11 cellular contexts compared by ENCODE assay signal in genomic region chr3:111603679-111604643, GRCh38. TPM values are rescaled to one million over a fixed set of nuclear protein-coding genes. Genes with fewer than 3 reads are reported as not detected.
DNase-seq lines count a peak whose midpoint lies in the region; ATAC-seq, FAIRE-seq and TF ChIP-seq lines count a peak whose summit lies in the region.
"Had no signal": no experiment of that assay in that cellular context is flagged by ENCODE, and none has a peak within 500 bp of the region (broad histone marks: within the 10 kb centered on the region; RNA-seq: fewer than 3 reads in every experiment).

No MANE protein-coding gene starts in this region.

- no peaks in the 10 kb centered on the region for H3K4me1 ChIP-seq in GM12878 (ENCODE audit: control insufficient read depth, insufficient read depth, low read length)

- RAD21 ChIA-PET in GM12878 (lab: Charles Lee; ENCODE audit: unreplicated experiment) = interaction anchor here (0.6 to 1.7 kb wide), 4 partner anchors 12 to 55 kb away, joined by 3 to 4 read pairs (median 3); no protein-coding TSS in a partner anchor

- CTCF ChIA-PET in GM12878 (lab: Yijun Ruan, JAX) = interaction anchor here (0.6 to 1.8 kb wide), 4 partner anchors 12 to 397 kb away, joined by 3 to 7 read pairs (median 3); no protein-coding TSS in a partner anchor

- FAIRE-seq in GM12878 (lab: Jason Lieb, UNC) = no peak
- FAIRE-seq: endothelial cell of umbilical vein, urothelium cell line had no signal

- H4K20me1 ChIP-seq in GM12878 (ENCODE audit: control insufficient read depth, insufficient read depth) = no peaks in the 10 kb centered on the region

- no peak for TF ChIP-seq EP300 in GM12878 (IDR thresholded peaks at IDR 0.05; ENCODE audit: borderline replicate concordance in 1 of 2, control insufficient read depth in 1 of 2, low read depth in 2 of 2, low read length in 2 of 2)

- no peaks in the 10 kb centered on the region for H3K9me3 ChIP-seq in GM12878 (replicated peaks; ENCODE audit: control insufficient read depth, insufficient read depth, low read length)

- no peak for TF ChIP-seq CTCF in GM12878 (IDR thresholded peaks at IDR 0.05 in 2 of 3, conservative IDR thresholded peaks at IDR 0.05 in 1 of 3; ENCODE audit: control insufficient read depth in 2 of 3, extremely low read depth in 1 of 3, insufficient read depth in 1 of 3, low read depth in 3 of 3, low read length in 3 of 3)

- POLR2A ChIA-PET in GM12878 (lab: Charles Lee) = interaction anchor here (1.0 kb wide), 1 partner anchor 11 kb away, joined by 3 read pairs; no protein-coding TSS in a partner anchor

- no TSS peak for BruUV-seq in GM12878 (replicated peaks; lab: Mats Ljungman, UMichigan)

- H3K27me3 ChIP-seq in GM12878 (replicated peaks in 1 of 2; ENCODE audit: control insufficient read depth in 2 of 2, insufficient read depth in 2 of 2, low read length in 1 of 2) = no peaks in the 10 kb centered on the region

- in situ Hi-C loops in GM12878 (cut with MboI) = no loop called here

- H3K9ac ChIP-seq in GM12878 (ENCODE audit: control insufficient read depth, insufficient read depth, low read length) = no peak overlapping the region

- peak; percentile 54 for ATAC-seq in GM19043 (IDR thresholded peaks at IDR 0.05; ENCODE audit: low read depth, unreplicated experiment)
- ATAC-seq in HG03139 (IDR thresholded peaks at IDR 0.05; ENCODE audit: unreplicated experiment) = peak; percentile 51
- ATAC-seq in GM12878 = peak; percentile 64

- SMC1A ChIA-PET in GM12878 (lab: Charles Lee; ENCODE audit: uncharacterized antibody, unreplicated experiment) = interaction anchor here (0.6 to 1.5 kb wide), 3 partner anchors 26 to 353 kb away, joined by 3 to 4 read pairs (median 3); no protein-coding TSS in a partner anchor

- WGBS in GM12878 (ENCODE audit: insufficient coverage, insufficient replicate concordance, low lambda C conversion rate, missing lambda C conversion rate) = 24% methylated on average over 3 of the region's 3 CpGs

- intact Hi-C loops in GM12878 (cut with micrococcal nuclease; ENCODE audit: unreplicated experiment) = no loop called here

- H3K4me2 ChIP-seq in GM12878 (ENCODE audit: control insufficient read depth, insufficient read depth) = no peak overlapping the region

- H2AFZ ChIP-seq in GM12878 (ENCODE audit: control insufficient read depth, low read depth, low read length) = no peak overlapping the region

- no peak for TF ChIP-seq RAD21 in GM12878 (IDR thresholded peaks at IDR 0.05; ENCODE audit: insufficient read depth, low read depth, low read length)

- peak; percentile 46 for DNase-seq in DMS79 treated with DMSO at 0.1 percent for 48 hours (lab: John Stamatoyannopoulos, UW)
- no peak for DNase-seq in GM12878 (ENCODE audit: low read depth, low spot score)
- no peak for DNase-seq in OCI-M2 (lab: John Stamatoyannopoulos, UW; ENCODE audit: unreplicated experiment)
- no peak for DNase-seq in HPDE6-E6E7 (ENCODE audit: extremely low spot score)
- no peak for DNase-seq in substantia nigra (lab: John Stamatoyannopoulos, UW)
- no peak for DNase-seq in cortex of kidney (lab: John Stamatoyannopoulos, UW)
- DNase-seq: amniotic stem cell had no signal

- no peaks in the 10 kb centered on the region for H3K79me2 ChIP-seq in GM12878 (ENCODE audit: control insufficient read depth, insufficient read depth, low read length)

- no peaks in the 10 kb centered on the region for H3K36me3 ChIP-seq in GM12878 (ENCODE audit: control insufficient read depth in 2 of 2, insufficient read depth in 2 of 2, low read length in 1 of 2)

- H3K4me3 ChIP-seq in GM12878 = no peak overlapping the region

- H3K27ac ChIP-seq in GM12878 (ENCODE audit: control insufficient read depth, insufficient read depth) = no peak overlapping the region
- no peak overlapping the region for H3K27ac ChIP-seq in substantia nigra (ENCODE audit: low read depth, low read length, poor library complexity, severe bottlenecking)

- TF ChIP-seq POLR2A in GM12878 (IDR thresholded peaks at IDR 0.05; ENCODE audit: low read depth, low read length) = no peak

TF ChIP-seq in GM12878, 131 proteins besides CTCF, POLR2A, EP300 and RAD21 (continues in another document):
- TF ChIP-seq BACH1 (IDR thresholded peaks at IDR 0.05; ENCODE audit: borderline replicate concordance) = no peak
- TF ChIP-seq E2F4 (IDR thresholded peaks at IDR 0.05; ENCODE audit: low read depth, low read length) = no peak
- no peak for TF ChIP-seq TCF7 (IDR thresholded peaks at IDR 0.05; ENCODE audit: borderline replicate concordance)
- TF ChIP-seq TAF1 (IDR thresholded peaks at IDR 0.05; ENCODE audit: borderline replicate concordance, low read depth, low read length) = no peak
- no peak for TF ChIP-seq MTA2 (IDR thresholded peaks at IDR 0.05; ENCODE audit: low read depth)
- no peak for TF ChIP-seq CREB1 (IDR thresholded peaks at IDR 0.05; ENCODE audit: low read depth)
- no peak for TF ChIP-seq PML (IDR thresholded peaks at IDR 0.05; ENCODE audit: low read length)
- TF ChIP-seq ZNF217 (IDR thresholded peaks at IDR 0.05) = no peak
- no peak for TF ChIP-seq RELA (IDR thresholded peaks at IDR 0.05; ENCODE audit: borderline replicate concordance, partially characterized antibody)
- TF ChIP-seq ZNF687 (IDR thresholded peaks at IDR 0.05) = no peak
- TF ChIP-seq MLLT1 (IDR thresholded peaks at IDR 0.05) = no peak
- TF ChIP-seq FOXK2 (IDR thresholded peaks at IDR 0.05) = no peak
- no peak for TF ChIP-seq SIN3A (IDR thresholded peaks at IDR 0.05; ENCODE audit: low read depth, low read length)

RNA-seq across cellular contexts. Expression of gene ZBED2, which starts 8.8 kb away (rescaled TPM):
- not detected in 2 replicates for total RNA-seq in GM12878 (2013; cell fraction: nucleolus; rRNA removed)
- total RNA-seq in GM12878 (2014; rRNA removed) = 0.06 and 0.22 TPM in 2 replicates
- total RNA-seq in GM12878 (2014; rRNA removed; fragmentation: Illumina TruSeq; extraction: Trizol) = 0.04 and 0.18 TPM in 2 replicates
- total RNA-seq in GM12878 (2021) = 0.08 and 0.32 TPM in 2 replicates
- polyA plus RNA-seq in GM12878 (2011; ENCODE audit: low read depth) = not detected
- 0.12 and 0.16 TPM in 2 replicates for polyA plus RNA-seq in GM12878 (2011; rRNA removed)
- 0.07 and 0.10 TPM in 2 replicates for polyA plus RNA-seq in GM12878 (2011; cell fraction: cytosol; rRNA removed)
- polyA plus RNA-seq in GM12878 (2011; cell fraction: nucleus; rRNA removed) = 0.09 and 0.13 TPM in 2 replicates
- 0.04 TPM in 1 of 2 replicates, not detected in the other for polyA plus RNA-seq in GM12878 (2012)
- polyA plus RNA-seq in GM12878 (2014; fragmentation: Illumina TruSeq; extraction: Trizol) = 0.11 and 0.12 TPM in 2 replicates
- polyA plus RNA-seq in GM12878 (2014; fragmentation: Nextera tagmentation; extraction: Ambion mirVana) = under 1 TPM in 1 of 2 experiments, not detected in 1; 0.02 TPM
- 0.06 and 0.24 TPM in 2 replicates for polyA plus RNA-seq in GM12878 (2014; rRNA removed)
- not detected for polyA plus RNA-seq in GM12878 (2016; fragmentation: Nextera tagmentation; extraction: Ambion mirVana)
- polyA minus RNA-seq in GM12878 (2011; rRNA and poly(A)+ RNA removed) = 0.10 TPM in 1 of 2 replicates, not detected in the other
- polyA minus RNA-seq in GM12878 (2011; cell fraction: cytosol; rRNA and poly(A)+ RNA removed) = not detected in 2 replicates
- polyA minus RNA-seq in GM12878 (2011; cell fraction: nucleus; rRNA and poly(A)+ RNA removed) = not detected in 2 replicates
- total RNA-seq: endothelial cell of umbilical vein had no signal
- polyA plus RNA-seq: endothelial cell of umbilical vein had no signal
